ENCODE assay signal across 2 cellular contexts in the genomic region with DNA sequence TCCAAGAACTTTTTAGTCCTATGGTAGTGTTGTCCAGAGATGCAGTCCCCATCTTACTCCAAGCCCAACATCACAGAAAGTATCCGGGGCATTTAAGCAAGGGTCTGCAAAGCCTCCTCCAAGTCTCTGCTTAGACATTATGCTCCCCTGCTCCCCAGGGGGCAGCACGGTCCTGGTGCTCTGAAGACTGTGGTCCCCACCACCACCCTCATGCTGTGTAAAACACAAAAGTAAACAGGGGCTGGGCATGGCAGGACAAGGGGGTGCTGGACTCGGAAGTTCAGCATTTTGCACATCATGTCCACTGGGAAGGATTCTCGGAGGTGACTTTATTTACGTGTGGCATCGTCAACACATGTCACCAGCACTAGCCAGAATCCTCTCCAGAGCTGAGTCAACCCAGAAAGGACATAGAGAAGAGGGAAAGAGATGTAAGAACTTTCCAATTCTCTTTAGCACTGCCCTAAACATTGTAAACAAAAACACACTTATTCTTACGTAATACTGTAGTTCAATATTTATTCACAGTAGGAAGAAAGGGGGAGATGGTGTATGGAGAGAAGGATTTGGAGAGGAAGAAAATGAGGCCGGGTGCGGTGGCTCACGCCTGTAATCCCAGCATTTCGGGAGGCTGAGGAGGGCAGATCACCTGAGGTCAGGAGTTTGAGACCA.
TF ChIP-seq lines count a peak whose summit lies in the region.

No MANE protein-coding gene starts in this region.

TF ChIP-seq in SK-N-SH, 30 proteins besides CTCF, POLR2A, EP300 and RAD21 (continued from another document):
- TF ChIP-seq, protein P1, sequence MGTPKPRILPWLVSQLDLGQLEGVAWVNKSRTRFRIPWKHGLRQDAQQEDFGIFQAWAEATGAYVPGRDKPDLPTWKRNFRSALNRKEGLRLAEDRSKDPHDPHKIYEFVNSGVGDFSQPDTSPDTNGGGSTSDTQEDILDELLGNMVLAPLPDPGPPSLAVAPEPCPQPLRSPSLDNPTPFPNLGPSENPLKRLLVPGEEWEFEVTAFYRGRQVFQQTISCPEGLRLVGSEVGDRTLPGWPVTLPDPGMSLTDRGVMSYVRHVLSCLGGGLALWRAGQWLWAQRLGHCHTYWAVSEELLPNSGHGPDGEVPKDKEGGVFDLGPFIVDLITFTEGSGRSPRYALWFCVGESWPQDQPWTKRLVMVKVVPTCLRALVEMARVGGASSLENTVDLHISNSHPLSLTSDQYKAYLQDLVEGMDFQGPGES (IDR thresholded peaks at IDR 0.05; ENCODE audit: low read depth, low read length) = no peak
- TF ChIP-seq, protein P2, sequence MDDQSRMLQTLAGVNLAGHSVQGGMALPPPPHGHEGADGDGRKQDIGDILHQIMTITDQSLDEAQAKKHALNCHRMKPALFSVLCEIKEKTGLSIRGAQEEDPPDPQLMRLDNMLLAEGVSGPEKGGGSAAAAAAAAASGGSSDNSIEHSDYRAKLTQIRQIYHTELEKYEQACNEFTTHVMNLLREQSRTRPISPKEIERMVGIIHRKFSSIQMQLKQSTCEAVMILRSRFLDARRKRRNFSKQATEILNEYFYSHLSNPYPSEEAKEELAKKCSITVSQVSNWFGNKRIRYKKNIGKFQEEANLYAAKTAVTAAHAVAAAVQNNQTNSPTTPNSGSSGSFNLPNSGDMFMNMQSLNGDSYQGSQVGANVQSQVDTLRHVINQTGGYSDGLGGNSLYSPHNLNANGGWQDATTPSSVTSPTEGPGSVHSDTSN (IDR thresholded peaks at IDR 0.05) = no peak
- TF ChIP-seq ELF1 (IDR thresholded peaks at IDR 0.05) = no peak
- TF ChIP-seq, protein P3, sequence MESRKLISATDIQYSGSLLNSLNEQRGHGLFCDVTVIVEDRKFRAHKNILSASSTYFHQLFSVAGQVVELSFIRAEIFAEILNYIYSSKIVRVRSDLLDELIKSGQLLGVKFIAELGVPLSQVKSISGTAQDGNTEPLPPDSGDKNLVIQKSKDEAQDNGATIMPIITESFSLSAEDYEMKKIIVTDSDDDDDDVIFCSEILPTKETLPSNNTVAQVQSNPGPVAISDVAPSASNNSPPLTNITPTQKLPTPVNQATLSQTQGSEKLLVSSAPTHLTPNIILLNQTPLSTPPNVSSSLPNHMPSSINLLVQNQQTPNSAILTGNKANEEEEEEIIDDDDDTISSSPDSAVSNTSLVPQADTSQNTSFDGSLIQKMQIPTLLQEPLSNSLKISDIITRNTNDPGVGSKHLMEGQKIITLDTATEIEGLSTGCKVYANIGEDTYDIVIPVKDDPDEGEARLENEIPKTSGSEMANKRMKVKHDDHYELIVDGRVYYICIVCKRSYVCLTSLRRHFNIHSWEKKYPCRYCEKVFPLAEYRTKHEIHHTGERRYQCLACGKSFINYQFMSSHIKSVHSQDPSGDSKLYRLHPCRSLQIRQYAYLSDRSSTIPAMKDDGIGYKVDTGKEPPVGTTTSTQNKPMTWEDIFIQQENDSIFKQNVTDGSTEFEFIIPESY (IDR thresholded peaks at IDR 0.05; ENCODE audit: borderline replicate concordance, low read depth) = no peak

TF ChIP-seq in SK-N-SH treated with all-trans-retinoic acid at 6 μM for 48 hours, 23 proteins besides CTCF, POLR2A, EP300 and RAD21 (continued from another document):
- TF ChIP-seq, protein P4, sequence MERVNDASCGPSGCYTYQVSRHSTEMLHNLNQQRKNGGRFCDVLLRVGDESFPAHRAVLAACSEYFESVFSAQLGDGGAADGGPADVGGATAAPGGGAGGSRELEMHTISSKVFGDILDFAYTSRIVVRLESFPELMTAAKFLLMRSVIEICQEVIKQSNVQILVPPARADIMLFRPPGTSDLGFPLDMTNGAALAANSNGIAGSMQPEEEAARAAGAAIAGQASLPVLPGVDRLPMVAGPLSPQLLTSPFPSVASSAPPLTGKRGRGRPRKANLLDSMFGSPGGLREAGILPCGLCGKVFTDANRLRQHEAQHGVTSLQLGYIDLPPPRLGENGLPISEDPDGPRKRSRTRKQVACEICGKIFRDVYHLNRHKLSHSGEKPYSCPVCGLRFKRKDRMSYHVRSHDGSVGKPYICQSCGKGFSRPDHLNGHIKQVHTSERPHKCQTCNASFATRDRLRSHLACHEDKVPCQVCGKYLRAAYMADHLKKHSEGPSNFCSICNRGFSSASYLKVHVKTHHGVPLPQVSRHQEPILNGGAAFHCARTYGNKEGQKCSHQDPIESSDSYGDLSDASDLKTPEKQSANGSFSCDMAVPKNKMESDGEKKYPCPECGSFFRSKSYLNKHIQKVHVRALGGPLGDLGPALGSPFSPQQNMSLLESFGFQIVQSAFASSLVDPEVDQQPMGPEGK (CRISPR knock-in tag; IDR thresholded peaks at IDR 0.05; ENCODE audit: borderline replicate concordance) = no peak
- TF ChIP-seq ISL1 (CRISPR knock-in tag; IDR thresholded peaks at IDR 0.05) (no peak), ZC3H10 (CRISPR knock-in tag; IDR thresholded peaks at IDR 0.05) (no peak), TOX (CRISPR knock-in tag; IDR thresholded peaks at IDR 0.05; ENCODE audit: borderline replicate concordance) (no peak), PPARA (CRISPR knock-in tag; IDR thresholded peaks at IDR 0.05; ENCODE audit: borderline replicate concordance) (no peak), GLIS3 (CRISPR knock-in tag; IDR thresholded peaks at IDR 0.05) (no peak), BACH2 (CRISPR knock-in tag; IDR thresholded peaks at IDR 0.05; ENCODE audit: borderline replicate concordance) (no peak), ZNF8 (CRISPR knock-in tag; IDR thresholded peaks at IDR 0.05) (no peak), RARB (CRISPR knock-in tag; IDR thresholded peaks at IDR 0.05) (no peak), CSDC2 (CRISPR knock-in tag; IDR thresholded peaks at IDR 0.05) (no peak), ZFP3 (CRISPR knock-in tag; IDR thresholded peaks at IDR 0.05) (no peak), ZNF565 (CRISPR knock-in tag; conservative IDR thresholded peaks at IDR 0.05; ENCODE audit: low read depth) (no peak), OSR1 (CRISPR knock-in tag; IDR thresholded peaks at IDR 0.05) (no peak), SNAI2 (CRISPR knock-in tag; IDR thresholded peaks at IDR 0.05) (no peak), ZNF70 (CRISPR knock-in tag; IDR thresholded peaks at IDR 0.05) (no peak)
- TF ChIP-seq, protein P5, sequence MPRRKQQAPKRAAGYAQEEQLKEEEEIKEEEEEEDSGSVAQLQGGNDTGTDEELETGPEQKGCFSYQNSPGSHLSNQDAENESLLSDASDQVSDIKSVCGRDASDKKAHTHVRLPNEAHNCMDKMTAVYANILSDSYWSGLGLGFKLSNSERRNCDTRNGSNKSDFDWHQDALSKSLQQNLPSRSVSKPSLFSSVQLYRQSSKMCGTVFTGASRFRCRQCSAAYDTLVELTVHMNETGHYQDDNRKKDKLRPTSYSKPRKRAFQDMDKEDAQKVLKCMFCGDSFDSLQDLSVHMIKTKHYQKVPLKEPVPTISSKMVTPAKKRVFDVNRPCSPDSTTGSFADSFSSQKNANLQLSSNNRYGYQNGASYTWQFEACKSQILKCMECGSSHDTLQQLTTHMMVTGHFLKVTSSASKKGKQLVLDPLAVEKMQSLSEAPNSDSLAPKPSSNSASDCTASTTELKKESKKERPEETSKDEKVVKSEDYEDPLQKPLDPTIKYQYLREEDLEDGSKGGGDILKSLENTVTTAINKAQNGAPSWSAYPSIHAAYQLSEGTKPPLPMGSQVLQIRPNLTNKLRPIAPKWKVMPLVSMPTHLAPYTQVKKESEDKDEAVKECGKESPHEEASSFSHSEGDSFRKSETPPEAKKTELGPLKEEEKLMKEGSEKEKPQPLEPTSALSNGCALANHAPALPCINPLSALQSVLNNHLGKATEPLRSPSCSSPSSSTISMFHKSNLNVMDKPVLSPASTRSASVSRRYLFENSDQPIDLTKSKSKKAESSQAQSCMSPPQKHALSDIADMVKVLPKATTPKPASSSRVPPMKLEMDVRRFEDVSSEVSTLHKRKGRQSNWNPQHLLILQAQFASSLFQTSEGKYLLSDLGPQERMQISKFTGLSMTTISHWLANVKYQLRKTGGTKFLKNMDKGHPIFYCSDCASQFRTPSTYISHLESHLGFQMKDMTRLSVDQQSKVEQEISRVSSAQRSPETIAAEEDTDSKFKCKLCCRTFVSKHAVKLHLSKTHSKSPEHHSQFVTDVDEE (CRISPR knock-in tag; IDR thresholded peaks at IDR 0.05) = no peak
- TF ChIP-seq, protein P6, sequence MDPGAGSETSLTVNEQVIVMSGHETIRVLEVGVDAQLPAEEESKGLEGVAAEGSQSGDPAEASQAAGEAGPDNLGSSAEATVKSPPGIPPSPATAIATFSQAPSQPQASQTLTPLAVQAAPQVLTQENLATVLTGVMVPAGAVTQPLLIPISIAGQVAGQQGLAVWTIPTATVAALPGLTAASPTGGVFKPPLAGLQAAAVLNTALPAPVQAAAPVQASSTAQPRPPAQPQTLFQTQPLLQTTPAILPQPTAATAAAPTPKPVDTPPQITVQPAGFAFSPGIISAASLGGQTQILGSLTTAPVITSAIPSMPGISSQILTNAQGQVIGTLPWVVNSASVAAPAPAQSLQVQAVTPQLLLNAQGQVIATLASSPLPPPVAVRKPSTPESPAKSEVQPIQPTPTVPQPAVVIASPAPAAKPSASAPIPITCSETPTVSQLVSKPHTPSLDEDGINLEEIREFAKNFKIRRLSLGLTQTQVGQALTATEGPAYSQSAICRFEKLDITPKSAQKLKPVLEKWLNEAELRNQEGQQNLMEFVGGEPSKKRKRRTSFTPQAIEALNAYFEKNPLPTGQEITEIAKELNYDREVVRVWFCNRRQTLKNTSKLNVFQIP (CRISPR knock-in tag; IDR thresholded peaks at IDR 0.05; ENCODE audit: borderline replicate concordance, low read depth) = no peak
- TF ChIP-seq, protein P7, sequence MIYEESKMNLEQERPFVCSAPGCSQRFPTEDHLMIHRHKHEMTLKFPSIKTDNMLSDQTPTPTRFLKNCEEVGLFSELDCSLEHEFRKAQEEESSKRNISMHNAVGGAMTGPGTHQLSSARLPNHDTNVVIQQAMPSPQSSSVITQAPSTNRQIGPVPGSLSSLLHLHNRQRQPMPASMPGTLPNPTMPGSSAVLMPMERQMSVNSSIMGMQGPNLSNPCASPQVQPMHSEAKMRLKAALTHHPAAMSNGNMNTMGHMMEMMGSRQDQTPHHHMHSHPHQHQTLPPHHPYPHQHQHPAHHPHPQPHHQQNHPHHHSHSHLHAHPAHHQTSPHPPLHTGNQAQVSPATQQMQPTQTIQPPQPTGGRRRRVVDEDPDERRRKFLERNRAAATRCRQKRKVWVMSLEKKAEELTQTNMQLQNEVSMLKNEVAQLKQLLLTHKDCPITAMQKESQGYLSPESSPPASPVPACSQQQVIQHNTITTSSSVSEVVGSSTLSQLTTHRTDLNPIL (CRISPR knock-in tag; IDR thresholded peaks at IDR 0.05; ENCODE audit: low read depth) = no peak
- TF ChIP-seq, protein P8, sequence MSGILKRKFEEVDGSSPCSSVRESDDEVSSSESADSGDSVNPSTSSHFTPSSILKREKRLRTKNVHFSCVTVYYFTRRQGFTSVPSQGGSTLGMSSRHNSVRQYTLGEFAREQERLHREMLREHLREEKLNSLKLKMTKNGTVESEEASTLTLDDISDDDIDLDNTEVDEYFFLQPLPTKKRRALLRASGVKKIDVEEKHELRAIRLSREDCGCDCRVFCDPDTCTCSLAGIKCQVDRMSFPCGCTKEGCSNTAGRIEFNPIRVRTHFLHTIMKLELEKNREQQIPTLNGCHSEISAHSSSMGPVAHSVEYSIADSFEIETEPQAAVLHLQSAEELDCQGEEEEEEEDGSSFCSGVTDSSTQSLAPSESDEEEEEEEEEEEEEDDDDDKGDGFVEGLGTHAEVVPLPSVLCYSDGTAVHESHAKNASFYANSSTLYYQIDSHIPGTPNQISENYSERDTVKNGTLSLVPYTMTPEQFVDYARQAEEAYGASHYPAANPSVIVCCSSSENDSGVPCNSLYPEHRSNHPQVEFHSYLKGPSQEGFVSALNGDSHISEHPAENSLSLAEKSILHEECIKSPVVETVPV (CRISPR knock-in tag; IDR thresholded peaks at IDR 0.05) = no peak
